In the genomic region with DNA sequence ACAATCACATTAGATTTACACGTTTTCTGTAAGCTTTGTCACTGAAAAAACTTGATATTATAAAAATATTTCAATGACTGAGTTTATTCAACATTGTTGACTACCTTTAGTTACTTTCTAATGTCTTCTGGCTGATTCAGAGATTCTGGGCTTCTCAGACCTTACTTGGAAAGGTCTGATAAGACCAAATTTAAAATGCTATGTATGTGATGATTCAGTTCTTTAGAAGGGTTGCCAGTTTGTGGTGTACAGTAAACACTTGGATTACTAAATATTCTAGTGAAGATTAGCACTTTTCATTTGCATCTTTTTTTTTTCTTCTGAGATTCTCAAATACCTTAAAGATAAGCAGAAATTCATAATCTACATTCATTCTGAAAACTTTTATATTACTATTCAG, we compare ENCODE assay signal across 1 cellular context.
TF ChIP-seq lines count a peak whose summit lies in the region.

No MANE protein-coding gene starts in this region.

TF ChIP-seq in IMR-90, 13 proteins besides CTCF, POLR2A, EP300 and RAD21 (continued from another document):
- TF ChIP-seq FOS (IDR thresholded peaks at IDR 0.05; ENCODE audit: low read depth, low read length) (no peak), SMC3 (IDR thresholded peaks at IDR 0.05; ENCODE audit: low read depth, low read length) (no peak), MAFK (IDR thresholded peaks at IDR 0.05; ENCODE audit: low read depth, low read length) (no peak)
- TF ChIP-seq, protein P1, sequence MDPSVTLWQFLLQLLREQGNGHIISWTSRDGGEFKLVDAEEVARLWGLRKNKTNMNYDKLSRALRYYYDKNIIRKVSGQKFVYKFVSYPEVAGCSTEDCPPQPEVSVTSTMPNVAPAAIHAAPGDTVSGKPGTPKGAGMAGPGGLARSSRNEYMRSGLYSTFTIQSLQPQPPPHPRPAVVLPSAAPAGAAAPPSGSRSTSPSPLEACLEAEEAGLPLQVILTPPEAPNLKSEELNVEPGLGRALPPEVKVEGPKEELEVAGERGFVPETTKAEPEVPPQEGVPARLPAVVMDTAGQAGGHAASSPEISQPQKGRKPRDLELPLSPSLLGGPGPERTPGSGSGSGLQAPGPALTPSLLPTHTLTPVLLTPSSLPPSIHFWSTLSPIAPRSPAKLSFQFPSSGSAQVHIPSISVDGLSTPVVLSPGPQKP (IDR thresholded peaks at IDR 0.05; ENCODE audit: borderline replicate concordance, low read depth, low read length): no peak
